ENCODE assay signal across 18 cellular contexts in genomic region chr6:16396497-16397319, GRCh38.
DNase-seq lines count a peak whose midpoint lies in the region; ATAC-seq, FAIRE-seq and TF ChIP-seq lines count a peak whose summit lies in the region.
"Had no signal": no experiment of that assay in that cellular context is flagged by ENCODE, and none has a peak within 500 bp of the region (broad histone marks: within the 10 kb centered on the region; RNA-seq: fewer than 3 reads in every experiment).

No MANE protein-coding gene starts in this region.

- no peaks in the 10 kb centered on the region for H4K20me1 ChIP-seq in mammary epithelial cell (ENCODE audit: insufficient read depth, low read length)
- no peaks in the 10 kb centered on the region for H4K20me1 ChIP-seq in GM12878 (ENCODE audit: control insufficient read depth, insufficient read depth)

- DNase-seq in activated CD4-positive, CD25-positive, alpha-beta regulatory T cell treated with anti-CD3 and anti-CD28 coated beads, Interleukin-2, amount 50 U/mL, for 72 hours = no peak
- DNase-seq in mammary epithelial cell = no peak
- no peak for DNase-seq in MCF 10A (ENCODE audit: unreplicated experiment)
- no peak for DNase-seq in GM12878 (ENCODE audit: low read depth, low spot score)
- DNase-seq in stimulated activated effector memory CD8-positive, alpha-beta T cell treated with anti-CD3 and anti-CD28 coated beads, Interleukin-12 subunit alpha, Interleukin-12 subunit beta, amount 100 ng/mL, for 72 hours (ENCODE audit: low spot score in 2 of 2) = no peak
- DNase-seq in NCI-H187 treated with DMSO at 0.1 percent for 48 hours (lab: John Stamatoyannopoulos, UW) = no peak
- DNase-seq: CD4-positive, alpha-beta memory T cell; KBM-7; NCI-H1417 treated with DMSO at 0.1 percent for 48 hours; NCI-H2029; NCI-H748 treated with DMSO at 0.1 percent for 48 hours; OCI-M1; RPMI8226 had no signal

- H3K36me3 ChIP-seq in mammary epithelial cell (ENCODE audit: insufficient read depth, low read length) (no peaks in the 10 kb centered on the region), GM12878 (ENCODE audit: control insufficient read depth in 2 of 2, insufficient read depth in 2 of 2, low read length in 1 of 2) (peaks cover 1 to 3% of the 10 kb centered on the region in 2 experiments; a peak in 3 of 4 replicates)
- H3K36me3 ChIP-seq: HAP-1 had no signal

- CTCF ChIA-PET in mammary epithelial cell (lab: Charles Lee; ENCODE audit: low non-redundant PET) = no interaction called here
- CTCF ChIA-PET in MCF 10A (lab: Yijun Ruan, JAX) = interaction anchor here (0.6 to 1.3 kb wide), 2 partner anchors 11 to 23 kb away, joined by 3 read pairs; no protein-coding TSS in a partner anchor
- CTCF ChIA-PET in GM12878 (lab: Yijun Ruan, JAX) = interaction anchor here (0.7 to 1.6 kb wide), 12 partner anchors 9 to 367 kb away, joined by 3 to 6 read pairs (median 3); no protein-coding TSS in a partner anchor

- H3K27ac ChIP-seq in mammary epithelial cell (ENCODE audit: insufficient read depth, low read depth, low read length) (no peak overlapping the region), GM12878 (ENCODE audit: control insufficient read depth, insufficient read depth) (no peak overlapping the region)
- H3K27ac ChIP-seq: 22Rv1 had no signal

- H3K4me2 ChIP-seq in mammary epithelial cell (ENCODE audit: insufficient read depth, low read depth, low read length) (peak overlapping the region; percentile 13), GM12878 (ENCODE audit: control insufficient read depth, insufficient read depth) (no peak overlapping the region)

- TF ChIP-seq EP300 in GM12878 (IDR thresholded peaks at IDR 0.05; ENCODE audit: borderline replicate concordance in 1 of 2, control insufficient read depth in 1 of 2, low read depth in 2 of 2, low read length in 2 of 2) = no peak

- RAD21 ChIA-PET in GM12878 (lab: Charles Lee; ENCODE audit: unreplicated experiment) = interaction anchor here (0.6 to 1.9 kb wide), 3 partner anchors 17 to 555 kb away, joined by 3 to 6 read pairs (median 4); no protein-coding TSS in a partner anchor

- H3K79me2 ChIP-seq in mammary epithelial cell (ENCODE audit: insufficient read depth, low read length) (no peaks in the 10 kb centered on the region), GM12878 (ENCODE audit: control insufficient read depth, insufficient read depth, low read length) (no peaks in the 10 kb centered on the region; the same call in 1 of the 2 replicates)

- in situ Hi-C loops in mammary epithelial cell (cut with MboI; ENCODE audit: low sequenced_read_pairs in 2 of 2) = no loop called here
- in situ Hi-C loops in GM12878 (cut with MboI) = no loop called here

- H3K27me3 ChIP-seq in mammary epithelial cell (ENCODE audit: insufficient read depth, low read length) (no peaks in the 10 kb centered on the region), GM12878 (replicated peaks in 1 of 2; ENCODE audit: control insufficient read depth in 2 of 2, insufficient read depth in 2 of 2, low read length in 1 of 2) (no peaks in the 10 kb centered on the region)

- SMC1A ChIA-PET in GM12878 (lab: Charles Lee; ENCODE audit: uncharacterized antibody, unreplicated experiment) = interaction anchor here (1.0 to 5.4 kb wide), 9 partner anchors 10 to 367 kb away, joined by 3 to 24 read pairs (median 4); no protein-coding TSS in a partner anchor

- BruUV-seq in mammary epithelial cell (replicated peaks; lab: Mats Ljungman, UMichigan) = no TSS peak
- BruUV-seq in MCF 10A (replicated peaks; lab: Mats Ljungman, UMichigan) = no TSS peak
- no TSS peak for BruUV-seq in GM12878 (replicated peaks; lab: Mats Ljungman, UMichigan)

- TF ChIP-seq CTCF in mammary epithelial cell (conservative IDR thresholded peaks at IDR 0.05 in 1 of 2, IDR thresholded peaks at IDR 0.05 in 1 of 2; ENCODE audit: extremely low read depth in 1 of 2, insufficient read depth in 1 of 2, low read depth in 1 of 2, low read length in 2 of 2) = no peak
- TF ChIP-seq CTCF in MCF 10A (IDR thresholded peaks at IDR 0.05; ENCODE audit: unreplicated experiment) = no peak
- no peak for TF ChIP-seq CTCF in GM12878 (IDR thresholded peaks at IDR 0.05 in 2 of 3, conservative IDR thresholded peaks at IDR 0.05 in 1 of 3; ENCODE audit: control insufficient read depth in 2 of 3, extremely low read depth in 1 of 3, insufficient read depth in 1 of 3, low read depth in 3 of 3, low read length in 3 of 3)

- no peak overlapping the region for H3K4me3 ChIP-seq in mammary epithelial cell (replicated peaks in 1 of 3; ENCODE audit: insufficient read depth in 1 of 3, low read depth in 2 of 3, low read length in 3 of 3)
- no peak overlapping the region for H3K4me3 ChIP-seq in GM12878
- H3K4me3 ChIP-seq: HAP-1 had no signal

- no peaks in the 10 kb centered on the region for H3K9me3 Mint-ChIP-seq in MCF 10A (ENCODE audit: unreplicated experiment)
- H3K9me3 Mint-ChIP-seq in stimulated activated effector memory CD8-positive, alpha-beta T cell treated with anti-CD3 and anti-CD28 coated beads, Interleukin-12 subunit alpha, Interleukin-12 subunit beta, amount 100 ng/mL, for 72 hours = no peaks in the 10 kb centered on the region

- H3K4me1 ChIP-seq in mammary epithelial cell (ENCODE audit: insufficient read depth, low read length) (peaks cover 5% of the 10 kb centered on the region), GM12878 (ENCODE audit: control insufficient read depth, insufficient read depth, low read length) (no peaks in the 10 kb centered on the region)
- H3K4me1 ChIP-seq: HAP-1 had no signal

- H3K27ac Mint-ChIP-seq in MCF 10A (ENCODE audit: low read depth, unreplicated experiment) = no peak overlapping the region
- H3K27ac Mint-ChIP-seq in stimulated activated effector memory CD8-positive, alpha-beta T cell treated with anti-CD3 and anti-CD28 coated beads, Interleukin-12 subunit alpha, Interleukin-12 subunit beta, amount 100 ng/mL, for 72 hours = peak overlapping the region; percentile 40
- H3K27ac Mint-ChIP-seq: B cell had no signal

- H3K36me3 Mint-ChIP-seq in MCF 10A (ENCODE audit: insufficient read depth, unreplicated experiment) = no peaks in the 10 kb centered on the region
- peaks cover 22% of the 10 kb centered on the region for H3K36me3 Mint-ChIP-seq in stimulated activated effector memory CD8-positive, alpha-beta T cell treated with anti-CD3 and anti-CD28 coated beads, Interleukin-12 subunit alpha, Interleukin-12 subunit beta, amount 100 ng/mL, for 72 hours

- H3K27me3 Mint-ChIP-seq in MCF 10A (ENCODE audit: insufficient read depth, unreplicated experiment) = no peaks in the 10 kb centered on the region
- H3K27me3 Mint-ChIP-seq: B cell; CD4-positive, alpha-beta memory T cell had no signal

- intact Hi-C loops in mammary epithelial cell (cut with micrococcal nuclease) = no loop called here
- intact Hi-C loops in MCF 10A (cut with micrococcal nuclease) = no loop called here
- intact Hi-C loops in GM12878 (cut with micrococcal nuclease; ENCODE audit: unreplicated experiment) = no loop called here

- no peak overlapping the region for H3K4me3 Mint-ChIP-seq in MCF 10A (ENCODE audit: unreplicated experiment)
- H3K4me3 Mint-ChIP-seq in stimulated activated effector memory CD8-positive, alpha-beta T cell treated with anti-CD3 and anti-CD28 coated beads, Interleukin-12 subunit alpha, Interleukin-12 subunit beta, amount 100 ng/mL, for 72 hours = peak overlapping the region; percentile 0
- H3K4me3 Mint-ChIP-seq: B cell; CD4-positive, alpha-beta memory T cell had no signal

- H3K9ac ChIP-seq in mammary epithelial cell (ENCODE audit: insufficient read depth, low read length) = no peak overlapping the region
- no peak overlapping the region for H3K9ac ChIP-seq in GM12878 (ENCODE audit: control insufficient read depth, insufficient read depth, low read length)

- TF ChIP-seq POLR2A in GM12878 (IDR thresholded peaks at IDR 0.05; ENCODE audit: low read depth, low read length) = no peak

- no peak for TF ChIP-seq RAD21 in GM12878 (IDR thresholded peaks at IDR 0.05; ENCODE audit: insufficient read depth, low read depth, low read length)

- 89% methylated on average over 7 of the region's 7 CpGs for WGBS in mammary epithelial cell (ENCODE audit: low coverage, missing lambda C conversion rate)
- 41% methylated on average over 7 of the region's 7 CpGs for WGBS in GM12878 (ENCODE audit: insufficient coverage, insufficient replicate concordance, low lambda C conversion rate, missing lambda C conversion rate)

- H2AFZ ChIP-seq in mammary epithelial cell (ENCODE audit: low read depth, low read length) = no peak overlapping the region
- H2AFZ ChIP-seq in GM12878 (ENCODE audit: control insufficient read depth, low read depth, low read length) = no peak overlapping the region

- H3K9me3 ChIP-seq in mammary epithelial cell (replicated peaks; ENCODE audit: insufficient read depth, low read length) (no peaks in the 10 kb centered on the region), GM12878 (replicated peaks; ENCODE audit: control insufficient read depth, insufficient read depth, low read length) (no peaks in the 10 kb centered on the region)
- H3K9me3 ChIP-seq: HAP-1 had no signal

- POLR2A ChIA-PET in MCF 10A (lab: Yijun Ruan, JAX) = interaction anchor here (0.6 kb wide), 1 partner anchor 744 kb away, joined by 3 read pairs; no protein-coding TSS in a partner anchor
- POLR2A ChIA-PET in GM12878 (lab: Charles Lee) = interaction anchor here (1.1 to 1.8 kb wide), 3 partner anchors 9 to 17 kb away, joined by 3 to 5 read pairs (median 3); no protein-coding TSS in a partner anchor

- ATAC-seq in activated CD4-positive, CD25-positive, alpha-beta regulatory T cell treated with anti-CD3 and anti-CD28 coated beads, Interleukin-2, amount 50 U/mL, for 24 hours = peak; percentile 51 to 61
- peak; percentile 13; the same call in 2 of the 3 replicates for ATAC-seq in GM12878
- ATAC-seq in stimulated activated effector memory CD8-positive, alpha-beta T cell treated with anti-CD3 and anti-CD28 coated beads, Interleukin-12 subunit alpha, Interleukin-12 subunit beta, amount 100 ng/mL, for 72 hours = peak; percentile 94
- ATAC-seq in HG03342 (IDR thresholded peaks at IDR 0.05; ENCODE audit: unreplicated experiment) = no peak

- FAIRE-seq in GM12878 (lab: Jason Lieb, UNC) = no peak

- dilution Hi-C loops in mammary epithelial cell (cut with HindIII; ENCODE audit: low sequenced_read_pairs) = no loop called here

- no peaks in the 10 kb centered on the region for H3K4me1 Mint-ChIP-seq in MCF 10A (ENCODE audit: insufficient read depth, unreplicated experiment)
- H3K4me1 Mint-ChIP-seq in stimulated activated effector memory CD8-positive, alpha-beta T cell treated with anti-CD3 and anti-CD28 coated beads, Interleukin-12 subunit alpha, Interleukin-12 subunit beta, amount 100 ng/mL, for 72 hours = peaks cover 30% of the 10 kb centered on the region
- H3K4me1 Mint-ChIP-seq: B cell had no signal

TF ChIP-seq in GM12878, 131 proteins besides CTCF, POLR2A, EP300 and RAD21 (continues in another document):
- TF ChIP-seq PML (IDR thresholded peaks at IDR 0.05; ENCODE audit: low read length) (no peak), JUNB (IDR thresholded peaks at IDR 0.05) (0 out of 2 replicates have a peak, but pooled peaks have one; percentile 17)
